In genomic region chr2:110460318-110460717, GRCh38 we compare ENCODE assay signal across 9 cellular contexts. TPM values are rescaled to one million over a fixed set of nuclear protein-coding genes. Genes with fewer than 3 reads are reported as not detected.
A peak's percentile ranks its signal among the peaks of the same experiment; 100 is the strongest.
DNase-seq lines count a peak whose midpoint lies in the region; ATAC-seq and TF ChIP-seq lines count a peak whose summit lies in the region.
"Not testable (repeated sequence)": the region's sequence is repeated elsewhere in the genome, so short reads cannot be mapped to it uniquely, and the experiment has no call there.
"Had no signal": no experiment of that assay in that cellular context is flagged by ENCODE, and none has a peak within 500 bp of the region (broad histone marks: within the 10 kb centered on the region; RNA-seq: fewer than 3 reads in every experiment).

No MANE protein-coding gene starts in this region.

- H4K20me1 ChIP-seq in IMR-90 (ENCODE audit: insufficient read depth, low read length): not testable (repeated sequence)

- H3K27me3 ChIP-seq in IMR-90 (ENCODE audit: control insufficient read depth, insufficient read depth, low read length); gastroesophageal sphincter; heart left ventricle; right cardiac atrium (ENCODE audit: control insufficient read depth, insufficient read depth); lower lobe of right lung (ENCODE audit: low read depth); aorta (ENCODE audit: control insufficient read depth in 1 of 2, insufficient read depth in 2 of 2, low read length in 1 of 2): not testable (repeated sequence)

- H3K4ac ChIP-seq in IMR-90 (ENCODE audit: low read depth, low read length): not testable (repeated sequence)

- not testable (repeated sequence) for H2BK20ac ChIP-seq in IMR-90 (ENCODE audit: low read depth, low read length)

- intact Hi-C loops in IMR-90 (cut with micrococcal nuclease); heart left ventricle (cut with DNase I); right cardiac atrium (cut with DNase I); lower lobe of right lung (cut with DNase I); sciatic nerve (cut with DNase I); aorta (cut with DNase I): not testable (repeated sequence)

- H4K5ac ChIP-seq in IMR-90 (ENCODE audit: low read depth, low read length): not testable (repeated sequence)

- dilution Hi-C loops in IMR-90 (cut with HindIII; ENCODE audit: low sequenced_read_pairs, unreplicated experiment): not testable (repeated sequence)

- not testable (repeated sequence) for H2AK5ac ChIP-seq in IMR-90 (ENCODE audit: low read depth, low read length)

- not testable (repeated sequence) for H3K9ac ChIP-seq in IMR-90 (ENCODE audit: low read depth, low read length)

- not testable (repeated sequence) for H3K18ac ChIP-seq in IMR-90 (ENCODE audit: low read depth, low read length)

- H3K4me1 ChIP-seq in IMR-90 (ENCODE audit: control insufficient read depth, insufficient read depth, low read length); gastroesophageal sphincter; heart left ventricle; right cardiac atrium (ENCODE audit: control insufficient read depth, insufficient read depth, low read length); lower lobe of right lung; aorta (ENCODE audit: control insufficient read depth in 1 of 2, insufficient read depth in 2 of 2, low read length in 2 of 2): not testable (repeated sequence)

- not testable (repeated sequence) for DNase-seq in IMR-90; heart left ventricle; right cardiac atrium; lower lobe of right lung; sciatic nerve (ENCODE audit: low spot score); aorta

- not testable (repeated sequence) for H3K23ac ChIP-seq in IMR-90 (ENCODE audit: low read depth, low read length)

- not testable (repeated sequence) for H3K4me2 ChIP-seq in IMR-90 (ENCODE audit: low read depth, low read length)

- H4K8ac ChIP-seq in IMR-90 (ENCODE audit: low read depth in 2 of 2, low read length in 2 of 2): not testable (repeated sequence)

- CTCF ChIA-PET in IMR-90 (lab: Yijun Ruan, JAX): not testable (repeated sequence)

- H3K27ac ChIP-seq in IMR-90 (ENCODE audit: insufficient read depth, low read length); gastroesophageal sphincter; heart left ventricle; right cardiac atrium (ENCODE audit: low read length); lower lobe of right lung; aorta (ENCODE audit: low read depth in 1 of 2, low read length in 2 of 2): not testable (repeated sequence)

- not testable (repeated sequence) for H2AK9ac ChIP-seq in IMR-90 (replicated peaks; ENCODE audit: low read depth, low read length, poor library complexity)

- TF ChIP-seq EP300 in gastroesophageal sphincter (IDR thresholded peaks at IDR 0.05): not testable (repeated sequence)

- H2BK15ac ChIP-seq in IMR-90 (ENCODE audit: low read depth, low read length): not testable (repeated sequence)

- POLR2A ChIA-PET in IMR-90 (lab: Charles Lee; ENCODE audit: unreplicated experiment): not testable (repeated sequence)

- H2BK120ac ChIP-seq in IMR-90 (ENCODE audit: low read depth, low read length): not testable (repeated sequence)

- not testable (repeated sequence) for H2BK5ac ChIP-seq in IMR-90 (ENCODE audit: low read depth, low read length, poor library complexity, severe bottlenecking)

- H3K14ac ChIP-seq in IMR-90 (replicated peaks; ENCODE audit: low read depth, low read length): not testable (repeated sequence)

- not testable (repeated sequence) for H3K4me3 ChIP-seq in IMR-90 (ENCODE audit: insufficient read depth, low read depth, low read length); gastroesophageal sphincter; heart left ventricle; right cardiac atrium (ENCODE audit: low read length); lower lobe of right lung; aorta (ENCODE audit: low read length in 2 of 2)

- H3K9me3 ChIP-seq in IMR-90 (ENCODE audit: control insufficient read depth, insufficient read depth, low read length); gastroesophageal sphincter; heart left ventricle; right cardiac atrium (ENCODE audit: control insufficient read depth, low read length); lower lobe of right lung; aorta (ENCODE audit: control insufficient read depth, low read length): not testable (repeated sequence)

- not testable (repeated sequence) for BruUV-seq in IMR-90 (replicated peaks; lab: Mats Ljungman, UMichigan)

- H2AFZ ChIP-seq in IMR-90 (replicated peaks; ENCODE audit: low read length, poor library complexity): not testable (repeated sequence)

- H4K91ac ChIP-seq in IMR-90 (ENCODE audit: insufficient read depth, low read depth, low read length): not testable (repeated sequence)

- TF ChIP-seq CTCF in IMR-90 (conservative IDR thresholded peaks at IDR 0.05; ENCODE audit: low read depth, low read length); gastroesophageal sphincter (IDR thresholded peaks at IDR 0.05); heart left ventricle (IDR thresholded peaks at IDR 0.05); lower lobe of right lung (IDR thresholded peaks at IDR 0.05): not testable (repeated sequence)

- ATAC-seq in IMR-90 (ENCODE audit: low read depth): peak; percentile 33
- ATAC-seq in gastroesophageal sphincter: peak; percentile 89
- peak in 3 of 4 donors; percentile 26 to 89 (median 86) for ATAC-seq in heart left ventricle
- ATAC-seq in right cardiac atrium: peak; percentile 84 to 93
- ATAC-seq in lower lobe of right lung: peak; percentile 61 to 74
- peak; percentile 92 for ATAC-seq in sciatic nerve
- peak; percentile 46 for ATAC-seq in aorta (ENCODE audit: low FRiP score)

- TF ChIP-seq RAD21 in IMR-90 (IDR thresholded peaks at IDR 0.05; ENCODE audit: low read length): not testable (repeated sequence)

- H3K36me3 ChIP-seq in IMR-90 (ENCODE audit: control insufficient read depth, insufficient read depth, low read length); gastroesophageal sphincter; heart left ventricle; lower lobe of right lung; aorta (ENCODE audit: control insufficient read depth in 1 of 2, insufficient read depth in 2 of 2, low read length in 1 of 2): not testable (repeated sequence)

- TF ChIP-seq POLR2A in IMR-90 (IDR thresholded peaks at IDR 0.05; ENCODE audit: low read depth, low read length); gastroesophageal sphincter (IDR thresholded peaks at IDR 0.05); heart left ventricle (IDR thresholded peaks at IDR 0.05): not testable (repeated sequence)

- in situ Hi-C loops in IMR-90 (cut with MboI; ENCODE audit: low sequenced_read_pairs): not testable (repeated sequence)

- H3K56ac ChIP-seq in IMR-90 (ENCODE audit: extremely low read depth, insufficient read depth, low read length): not testable (repeated sequence)

- H3K79me1 ChIP-seq in IMR-90 (ENCODE audit: low read depth in 1 of 2, low read length in 2 of 2): not testable (repeated sequence)

- H3K9me1 ChIP-seq in IMR-90 (ENCODE audit: insufficient read depth, low read length): not testable (repeated sequence)

RNA-seq across cellular contexts. Expression of gene LIMS4, which starts 12.3 kb away (rescaled TPM):
- total RNA-seq in IMR-90 (2012; rRNA removed) (2.5 and 3.6 TPM in 2 replicates), gastroesophageal sphincter (1 to 10 TPM; 2.6 to 5.6 (median 4.9) TPM), heart left ventricle (1 to 10 TPM; 1.5 to 5.7 (median 3.1) TPM), right cardiac atrium (1 to 10 TPM; 1.4 to 3.4 (median 2.9) TPM), lower lobe of right lung (1.1 TPM), sciatic nerve (2.2 TPM), aorta (10 to 100 TPM; 16.0 to 22.4 TPM)
- polyA plus RNA-seq in IMR-90 (2012; rRNA removed) (5.2 and 5.7 TPM in 2 replicates), heart left ventricle (1 to 10 TPM; 1.4 TPM), right cardiac atrium (2.2 TPM), aorta (10 to 100 TPM; 17.3 to 69.1 TPM)
- 4.4 and 5.2 TPM in 2 replicates for polyA plus RNA-seq in IMR-90 (2012; cell fraction: cytosol; rRNA removed)
- 9.6 and 10.5 TPM in 2 replicates for polyA plus RNA-seq in IMR-90 (2012; cell fraction: nucleus; rRNA removed; ENCODE audit: low replicate concordance)
- total RNA-seq: Calu3, G401 had no signal

Comparison
In these comparisons a context has a peak if more than half of its experiments do, and no peak if none do; other contexts are left out.
1. ATAC-seq: peak in every context shown above with its lines; median percentile 92 in sciatic nerve; 89 in gastroesophageal sphincter; 88 in right cardiac atrium; 86 in heart left ventricle; 68 in lower lobe of right lung; 46 in aorta; 33 in IMR-90.